Comparison of ENCODE assay signal across 8 cellular contexts in genomic region chr2:171922230-171923022, GRCh38. TPM values are rescaled to one million over a fixed set of nuclear protein-coding genes. Genes with fewer than 3 reads are reported as not detected.
A peak's percentile ranks its signal among the peaks of the same experiment; 100 is the strongest.
DNase-seq lines count a peak whose midpoint lies in the region; ATAC-seq and TF ChIP-seq lines count a peak whose summit lies in the region.

HAT1 (plus strand) TSS chr2:171922461; CDS start chr2:171922501, 40 bp downstream.

- TF ChIP-seq CTCF in C4-2B (conservative IDR thresholded peaks at IDR 0.05), result no peak
- no peak for TF ChIP-seq CTCF in left lung (IDR thresholded peaks at IDR 0.05)

- ATAC-seq in GM19395 (IDR thresholded peaks at IDR 0.05; ENCODE audit: unreplicated experiment) (peak; percentile 96), HG03565 (IDR thresholded peaks at IDR 0.05; ENCODE audit: unreplicated experiment) (peak; percentile 95), left lung (peak; percentile 99)

- peaks cover 7 to 36% of the 10 kb centered on the region in 2 donors for H3K4me1 ChIP-seq in left lung

- H3K4me3 ChIP-seq in left lung, result peak within 1 kb of the TSS; percentile 71 to 74

- no peaks in the 10 kb centered on the region for H3K27me3 ChIP-seq in left lung

- H3K9me3 ChIP-seq in left lung, result no peaks in the 10 kb centered on the region

- intact Hi-C loops in left lung (cut with DNase I), result no loop called here

- peak within 1 kb of the TSS; percentile 92 for H3K27ac ChIP-seq in C4-2B
- H3K27ac ChIP-seq in left lung, result peak within 1 kb of the TSS; percentile 94

- peaks cover 0 to 17% of the 10 kb centered on the region in 2 donors for H3K36me3 ChIP-seq in left lung

- DNase-seq in NCI-H774 (lab: John Stamatoyannopoulos, UW), result peak; percentile 97
- DNase-seq in activated CD4-positive, alpha-beta T cell treated with anti-CD3 and anti-CD28 coated beads, Interleukin-2, amount 50 U/mL, for 4 hours, result peak; percentile 98
- DNase-seq in dermis blood vessel endothelial cell, result peak; percentile 99
- DNase-seq in left lung, result peak; percentile 98
- peak; percentile 97 to 98 for DNase-seq in stimulated activated CD4-positive, alpha-beta T cell treated with anti-CD3 and anti-CD28 coated beads, Interleukin-2, amount 100 ng/mL, for 48 hours

RNA-seq across cellular contexts. Expression of gene HAT1, which starts in this region (rescaled TPM):
- total RNA-seq in dermis blood vessel endothelial cell (36.8 and 60.2 TPM in 2 replicates), left lung (10 to 100 TPM; 29.7 to 41.0 TPM)

Comparison
In these comparisons a context has a peak if more than half of its experiments do, and no peak if none do; other contexts are left out.
1. Peak in every context shown above with its lines: DNase-seq, ATAC-seq, H3K4me3 ChIP-seq and H3K27ac ChIP-seq.